In genomic region chr17:77115510-77115909, GRCh38 we compare ENCODE assay signal across 20 cellular contexts. TPM values are rescaled to one million over a fixed set of nuclear protein-coding genes. Genes with fewer than 3 reads are reported as not detected.
DNase-seq lines count a peak whose midpoint lies in the region; ATAC-seq, FAIRE-seq and TF ChIP-seq lines count a peak whose summit lies in the region.
"Had no signal": no experiment of that assay in that cellular context is flagged by ENCODE, and none has a peak within 500 bp of the region (broad histone marks: within the 10 kb centered on the region; RNA-seq: fewer than 3 reads in every experiment).

No MANE protein-coding gene starts in this region.

- H3K36me3 Mint-ChIP-seq in MCF 10A (ENCODE audit: insufficient read depth, unreplicated experiment) (peaks cover under 1% of the 10 kb centered on the region), nephron (ENCODE audit: low read depth) (no peaks in the 10 kb centered on the region)
- H3K36me3 Mint-ChIP-seq: activated CD4-positive, alpha-beta memory T cell treated with anti-CD3 and anti-CD28 coated beads for 36 hours had no signal

- H3K27ac Mint-ChIP-seq in MCF 10A (ENCODE audit: low read depth, unreplicated experiment) = no peak overlapping the region
- H3K27ac Mint-ChIP-seq in nephron = peak overlapping the region; percentile 21 to 99 (median 94)
- H3K27ac Mint-ChIP-seq: activated CD4-positive, alpha-beta memory T cell treated with anti-CD3 and anti-CD28 coated beads for 36 hours; HFFc6 had no signal

- CTCF ChIA-PET in MCF 10A (lab: Yijun Ruan, JAX) = interaction anchor here (0.9 kb wide), 1 partner anchor 20 kb away, joined by 4 read pairs; no protein-coding TSS in a partner anchor
- CTCF ChIA-PET in endothelial cell of umbilical vein (lab: Charles Lee) = interaction anchor here (0.7 to 0.9 kb wide), 2 partner anchors 9 kb away, joined by 3 read pairs; no protein-coding TSS in a partner anchor

- no peak for FAIRE-seq in endothelial cell of umbilical vein (lab: Jason Lieb, UNC)
- FAIRE-seq: D721Med had no signal

- intact Hi-C loops in breast epithelium (cut with DNase I; ENCODE audit: low total_unique reads) (no loop called here), MCF 10A (cut with micrococcal nuclease) (no loop called here), endothelial cell of umbilical vein (cut with micrococcal nuclease) (no loop called here), thyroid gland (cut with DNase I) (no loop called here)

- H3K9me3 Mint-ChIP-seq in MCF 10A (ENCODE audit: unreplicated experiment) (no peaks in the 10 kb centered on the region), nephron (no peaks in the 10 kb centered on the region)
- H3K9me3 Mint-ChIP-seq: activated CD4-positive, alpha-beta memory T cell treated with anti-CD3 and anti-CD28 coated beads for 36 hours; HFFc6 had no signal

- H3K27ac ChIP-seq in breast epithelium = peak overlapping the region; percentile 23 to 40
- H3K27ac ChIP-seq in endothelial cell of umbilical vein (ENCODE audit: insufficient read depth, low read depth, low read length) = peak overlapping the region; percentile 95
- peak overlapping the region; percentile 20 to 78 (median 58) for H3K27ac ChIP-seq in thyroid gland

- no peak for DNase-seq in breast epithelium (ENCODE audit: low spot score in 2 of 2)
- no peak for DNase-seq in MCF 10A (ENCODE audit: unreplicated experiment)
- DNase-seq in endothelial cell of umbilical vein (ENCODE audit: low read depth, low spot score) = peak; percentile 87
- DNase-seq in thyroid gland = no peak
- no peak for DNase-seq in RPMI8226
- DNase-seq: 8988T; activated CD4-positive, alpha-beta memory T cell treated with anti-CD3 and anti-CD28 coated beads for 36 hours; activated naive CD4-positive, alpha-beta T cell treated with Interleukin-2 at 50 U/mL for 16 hours; BE2C; HFFc6; islet precursor cell; mucosa of descending colon; NCI-H1092; NCI-H2081 treated with DMSO at 0.1 percent for 48 hours; NCI-H524; stimulated activated CD4-positive, alpha-beta T cell treated with anti-CD3 and anti-CD28 coated beads, Interleukin-4, amount 100 ng/mL, for 4 hours had no signal

- H3K27me3 Mint-ChIP-seq in MCF 10A (ENCODE audit: insufficient read depth, unreplicated experiment) = no peaks in the 10 kb centered on the region
- no peaks in the 10 kb centered on the region for H3K27me3 Mint-ChIP-seq in nephron (ENCODE audit: low read depth)
- H3K27me3 Mint-ChIP-seq: activated CD4-positive, alpha-beta memory T cell treated with anti-CD3 and anti-CD28 coated beads for 36 hours had no signal

- H3K4me1 ChIP-seq in breast epithelium = peaks cover 0 to under 1% of the 10 kb centered on the region in 2 donors
- peaks cover 51% of the 10 kb centered on the region for H3K4me1 ChIP-seq in endothelial cell of umbilical vein (ENCODE audit: control insufficient read depth, extremely low read depth, insufficient read depth, low read length)
- H3K4me1 ChIP-seq in thyroid gland = peaks cover 6 to 34% of the 10 kb centered on the region in 2 donors
- H3K4me1 ChIP-seq: BE2C had no signal

- no TSS peak for BruUV-seq in MCF 10A (replicated peaks; lab: Mats Ljungman, UMichigan)
- BruUV-seq in endothelial cell of umbilical vein (replicated peaks; lab: Mats Ljungman, UMichigan) = no TSS peak

- H3K4me2 ChIP-seq in endothelial cell of umbilical vein (ENCODE audit: insufficient read depth, low read length) = peak overlapping the region; percentile 51

- POLR2A ChIA-PET in MCF 10A (lab: Yijun Ruan, JAX) (interaction anchor here (0.6 to 1.0 kb wide), 2 partner anchors 8 to 9 kb away, joined by 3 read pairs; no protein-coding TSS in a partner anchor), endothelial cell of umbilical vein (lab: Charles Lee) (interaction anchor here (3.5 kb wide), 1 partner anchor 10 kb away, joined by 15 read pairs; no protein-coding TSS in a partner anchor)

- H3K9me3 ChIP-seq in breast epithelium (no peaks in the 10 kb centered on the region), endothelial cell of umbilical vein (replicated peaks; ENCODE audit: control insufficient read depth, insufficient read depth, low read length) (no peaks in the 10 kb centered on the region), thyroid gland (no peaks in the 10 kb centered on the region)
- H3K9me3 ChIP-seq: BE2C, mucosa of descending colon had no signal

- TF ChIP-seq POLR2A in breast epithelium (IDR thresholded peaks at IDR 0.05) (no peak), endothelial cell of umbilical vein (IDR thresholded peaks at IDR 0.05; ENCODE audit: low read depth, low read length) (no peak), thyroid gland (IDR thresholded peaks at IDR 0.05) (no peak)

- H4K20me1 ChIP-seq in endothelial cell of umbilical vein (replicated peaks; ENCODE audit: control insufficient read depth, extremely low read depth, insufficient read depth, low read length) = no peaks in the 10 kb centered on the region

- dilution Hi-C loops in endothelial cell of umbilical vein (cut with MboI; ENCODE audit: extremely low pct_ligation_motif_present, low sequenced_read_pairs) = no loop called here

- no peaks in the 10 kb centered on the region for H3K4me1 Mint-ChIP-seq in MCF 10A (ENCODE audit: insufficient read depth, unreplicated experiment)
- H3K4me1 Mint-ChIP-seq in nephron = peaks cover 44% of the 10 kb centered on the region

- H3K27me3 ChIP-seq in breast epithelium (no peaks in the 10 kb centered on the region), endothelial cell of umbilical vein (ENCODE audit: control insufficient read depth in 2 of 2, insufficient read depth in 2 of 2, low read length in 2 of 2) (no peaks in the 10 kb centered on the region), thyroid gland (no peaks in the 10 kb centered on the region)
- H3K27me3 ChIP-seq: BE2C had no signal

- H3K79me2 ChIP-seq in endothelial cell of umbilical vein (ENCODE audit: control insufficient read depth, insufficient read depth, low read length) = no peaks in the 10 kb centered on the region

- H3K4me3 ChIP-seq in breast epithelium (no peak overlapping the region), endothelial cell of umbilical vein (replicated peaks in 1 of 3; ENCODE audit: insufficient read depth in 1 of 3, low read depth in 1 of 3, low read length in 3 of 3) (no peak overlapping the region), thyroid gland (replicated peaks in 1 of 3) (no peak overlapping the region)
- H3K4me3 ChIP-seq: mucosa of descending colon had no signal

- H3K36me3 ChIP-seq in breast epithelium = no peaks in the 10 kb centered on the region
- H3K36me3 ChIP-seq in endothelial cell of umbilical vein (ENCODE audit: control insufficient read depth in 2 of 2, extremely low read depth in 1 of 2, insufficient read depth in 2 of 2, low read length in 2 of 2) = peaks cover 0 to 4% of the 10 kb centered on the region in 2 experiments
- no peaks in the 10 kb centered on the region for H3K36me3 ChIP-seq in thyroid gland
- H3K36me3 ChIP-seq: BE2C had no signal

- 30 to 50% methylated on average over 2 of the region's 2 CpGs for WGBS in thyroid gland, 2 donors

- no peak overlapping the region for H2AFZ ChIP-seq in endothelial cell of umbilical vein (ENCODE audit: low read depth, low read length)

- ATAC-seq in GM18909 (IDR thresholded peaks at IDR 0.05; ENCODE audit: poor library complexity, unreplicated experiment) (no peak), GM21360 (IDR thresholded peaks at IDR 0.05; ENCODE audit: unreplicated experiment) (no peak)
- ATAC-seq: mucosa of descending colon had no signal

- H3K4me3 Mint-ChIP-seq in MCF 10A (ENCODE audit: unreplicated experiment) = no peak overlapping the region
- H3K4me3 Mint-ChIP-seq in nephron = peak overlapping the region in 1 of 3 experiments; percentile 44
- H3K4me3 Mint-ChIP-seq: activated CD4-positive, alpha-beta memory T cell treated with anti-CD3 and anti-CD28 coated beads for 36 hours; HFFc6 had no signal

- H3K9ac ChIP-seq in endothelial cell of umbilical vein (replicated peaks; ENCODE audit: extremely low read depth, insufficient read depth, low read length) = peak overlapping the region; percentile 36

- TF ChIP-seq CTCF in breast epithelium (IDR thresholded peaks at IDR 0.05) (no peak), MCF 10A (IDR thresholded peaks at IDR 0.05; ENCODE audit: unreplicated experiment) (no peak), endothelial cell of umbilical vein (IDR thresholded peaks at IDR 0.05; ENCODE audit: extremely low read depth in 1 of 2, insufficient read depth in 1 of 2, low read depth in 1 of 2, low read length in 2 of 2) (no peak), nephron (IDR thresholded peaks at IDR 0.05; ENCODE audit: unreplicated experiment in 3 of 3) (no peak), thyroid gland (IDR thresholded peaks at IDR 0.05) (no peak)

- H3K9me1 ChIP-seq in endothelial cell of umbilical vein (replicated peaks; ENCODE audit: control insufficient read depth, extremely low read depth, insufficient read depth, low read length) = no peaks in the 10 kb centered on the region

TF ChIP-seq in endothelial cell of umbilical vein, 7 proteins besides CTCF, POLR2A, EP300 and RAD21:
- TF ChIP-seq EZH2 (IDR thresholded peaks at IDR 0.05; ENCODE audit: borderline replicate concordance, low read depth, low read length, severe bottlenecking) (no peak), JUN (IDR thresholded peaks at IDR 0.05; ENCODE audit: borderline replicate concordance, insufficient read depth, insufficient read length, low read depth) (peak; percentile 2), GATA2 (IDR thresholded peaks at IDR 0.05; ENCODE audit: insufficient read depth, insufficient read length, low read depth, low read length) (no peak)

RNA-seq across cellular contexts. Expression of gene SEC14L1, which starts 25.3 kb away (rescaled TPM):
- 100 to 1,000 TPM in 1 of 3 donors, 10 to 100 TPM in 2; 52.2 to 106 (median 59.6) TPM for total RNA-seq in breast epithelium
- total RNA-seq in MCF 10A (2022) = 25.8 and 31.4 TPM in 2 replicates
- 606 and 631 TPM in 2 replicates for total RNA-seq in endothelial cell of umbilical vein
- 215 and 276 TPM in 2 replicates for polyA plus RNA-seq in endothelial cell of umbilical vein
- polyA plus RNA-seq in endothelial cell of umbilical vein (2011; cell fraction: cytosol; rRNA removed) = 185 and 188 TPM in 2 replicates
- polyA plus RNA-seq in endothelial cell of umbilical vein (2011; cell fraction: nucleus; rRNA removed) = 360 and 367 TPM in 2 replicates
- 277 and 279 TPM in 2 replicates for polyA plus RNA-seq in endothelial cell of umbilical vein (2012)
- polyA minus RNA-seq in endothelial cell of umbilical vein = 250 TPM in 2 replicates
- polyA minus RNA-seq in endothelial cell of umbilical vein (2011; cell fraction: cytosol; rRNA and poly(A)+ RNA removed) = 19.9 TPM
- polyA minus RNA-seq in endothelial cell of umbilical vein (2011; cell fraction: nucleus; rRNA and poly(A)+ RNA removed) = 378 and 398 TPM in 2 replicates
- 100 to 1,000 TPM in 2 of 4 donors, 10 to 100 TPM in 2; 57.6 to 287 (median 102) TPM for total RNA-seq in thyroid gland

Comparison
In these comparisons a context has a peak if more than half of its experiments do, and no peak if none do; other contexts are left out.
1. H3K27ac ChIP-seq: peak in every context shown above with its lines; median percentile 95 in endothelial cell of umbilical vein; 58 in thyroid gland; 32 in breast epithelium.